Comparison of ENCODE assay signal across 10 cellular contexts in the genomic region with DNA sequence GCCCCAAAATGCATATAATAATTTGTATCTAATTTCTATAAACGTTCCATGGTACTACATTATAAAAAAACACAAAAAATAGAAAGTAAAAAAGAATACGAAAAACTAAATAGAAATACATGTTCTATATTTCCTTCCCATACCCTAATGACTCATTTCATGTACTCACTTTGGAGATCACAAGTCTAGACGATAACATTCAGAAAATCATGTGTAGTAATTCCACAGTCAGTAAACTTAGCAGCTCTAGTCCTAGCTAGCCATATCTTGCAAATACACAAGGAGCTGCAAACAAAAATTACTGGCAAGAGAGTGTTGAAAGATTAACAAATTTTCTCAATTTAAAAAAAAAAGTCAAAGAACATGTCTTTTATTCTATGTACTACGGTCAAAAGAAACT. TPM values are rescaled to one million over a fixed set of nuclear protein-coding genes. Genes with fewer than 3 reads are reported as not detected.
DNase-seq lines count a peak whose midpoint lies in the region; ATAC-seq and TF ChIP-seq lines count a peak whose summit lies in the region.
"Had no signal": no experiment of that assay in that cellular context is flagged by ENCODE, and none has a peak within 500 bp of the region (broad histone marks: within the 10 kb centered on the region; RNA-seq: fewer than 3 reads in every experiment).

No MANE protein-coding gene starts in this region.

- no peak overlapping the region for H2AFZ ChIP-seq in KMS-11 (ENCODE audit: low read depth)

- H3K4me3 ChIP-seq in KMS-11 (IDR thresholded peaks at IDR 0.05; ENCODE audit: insufficient read depth, low read depth, low read length) (no peak overlapping the region), choroid plexus epithelial cell (ENCODE audit: low read depth, low read length) (no peak overlapping the region), ascending aorta (peak overlapping the region in 1 of 2 donors; percentile 79)
- no peak overlapping the region for H3K4me3 ChIP-seq in naive thymus-derived CD4-positive, alpha-beta T cell (ENCODE audit: low read length)

- TF ChIP-seq CTCF in Calu3 (IDR thresholded peaks at IDR 0.05; ENCODE audit: unreplicated experiment), result no peak
- TF ChIP-seq CTCF in KMS-11 (conservative IDR thresholded peaks at IDR 0.05; ENCODE audit: low read depth, low read length), result no peak
- no peak for TF ChIP-seq CTCF in choroid plexus epithelial cell (conservative IDR thresholded peaks at IDR 0.05; ENCODE audit: low read depth, low read length)
- TF ChIP-seq CTCF in ascending aorta (IDR thresholded peaks at IDR 0.05), result no peak

- no peaks in the 10 kb centered on the region for H3K9me3 ChIP-seq in naive thymus-derived CD4-positive, alpha-beta T cell (ENCODE audit: control insufficient read depth in 2 of 3, low read length in 3 of 3)
- H3K9me3 ChIP-seq in ascending aorta, result no peaks in the 10 kb centered on the region

- no peak overlapping the region for H3K27ac Mint-ChIP-seq in Calu3 (ENCODE audit: unreplicated experiment)
- peak overlapping the region in 3 of 9 donors; percentile 12 to 24 (median 20) for H3K27ac Mint-ChIP-seq in naive thymus-derived CD4-positive, alpha-beta T cell

- H3K27me3 Mint-ChIP-seq in Calu3 (ENCODE audit: unreplicated experiment), result no peaks in the 10 kb centered on the region
- peaks cover 0 to 4% (median 0%) of the 10 kb centered on the region in 5 donors for H3K27me3 Mint-ChIP-seq in naive thymus-derived CD4-positive, alpha-beta T cell

- H3K4me3 Mint-ChIP-seq in Calu3 (ENCODE audit: low read depth, unreplicated experiment), result peak overlapping the region; percentile 74
- H3K4me3 Mint-ChIP-seq in naive thymus-derived CD4-positive, alpha-beta T cell, result peak overlapping the region in 8 of 10 donors; percentile 31 to 95 (median 46)

- peak overlapping the region; percentile 66 for H3K4me2 ChIP-seq in KMS-11

- H3K9ac ChIP-seq in KMS-11, result no peak overlapping the region

- intact Hi-C loops in Calu3 (cut with micrococcal nuclease; ENCODE audit: unreplicated experiment), result loop anchor here (10.0 kb wide), 2 partner anchors 71 to 131 kb away; a partner anchor contains a TSS
- intact Hi-C loops in naive thymus-derived CD4-positive, alpha-beta T cell (cut with micrococcal nuclease), result loop anchor here (5.0 to 10.0 kb wide), 7 partner anchors 72 to 462 kb away; a partner anchor contains a TSS
- intact Hi-C loops in ascending aorta (cut with DNase I), result loop anchor here (5.0 to 10.0 kb wide), 7 partner anchors 63 to 469 kb away; a partner anchor contains a TSS

- peaks cover 13% of the 10 kb centered on the region for H3K79me2 ChIP-seq in KMS-11 (ENCODE audit: insufficient read depth, low read depth)

- no peaks in the 10 kb centered on the region for H3K27me3 ChIP-seq in KMS-11 (ENCODE audit: insufficient read depth, low read depth)
- no peaks in the 10 kb centered on the region for H3K27me3 ChIP-seq in naive thymus-derived CD4-positive, alpha-beta T cell (ENCODE audit: control insufficient read depth in 2 of 2, insufficient read depth in 2 of 2, low read length in 2 of 2)
- no peaks in the 10 kb centered on the region for H3K27me3 ChIP-seq in ascending aorta

- peaks cover 25% of the 10 kb centered on the region for H3K4me1 ChIP-seq in KMS-11 (ENCODE audit: low read depth, poor library complexity, severe bottlenecking)
- H3K4me1 ChIP-seq in naive thymus-derived CD4-positive, alpha-beta T cell (ENCODE audit: control insufficient read depth in 2 of 2, insufficient read depth in 2 of 2, low read length in 2 of 2), result peaks cover 4 to 11% of the 10 kb centered on the region in 2 donors
- H3K4me1 ChIP-seq in ascending aorta, result peaks cover 0 to 2% of the 10 kb centered on the region in 2 donors

- H3K36me3 Mint-ChIP-seq in Calu3 (ENCODE audit: insufficient read depth, unreplicated experiment), result peaks cover 60% of the 10 kb centered on the region
- H3K36me3 Mint-ChIP-seq in naive thymus-derived CD4-positive, alpha-beta T cell, result peaks cover 0 to 23% (median 12%) of the 10 kb centered on the region in 5 donors

- CTCF ChIA-PET in Calu3 (lab: Charles Lee), result interaction anchor here (0.6 to 2.2 kb wide), 5 partner anchors 9 to 164 kb away, joined by 3 to 12 read pairs (median 4); a partner anchor contains a TSS
- CTCF ChIA-PET in naive thymus-derived CD4-positive, alpha-beta T cell (lab: Charles Lee), result interaction anchor here (0.6 to 1.2 kb wide), 3 partner anchors 25 to 136 kb away, joined by 3 read pairs; no protein-coding TSS in a partner anchor

- no TSS peak for BruUV-seq in Calu3 (replicated peaks; lab: Mats Ljungman, UMichigan)

- no peak for DNase-seq in Calu3
- peak; percentile 18 for DNase-seq in choroid plexus epithelial cell (ENCODE audit: low read depth)
- DNase-seq in naive thymus-derived CD4-positive, alpha-beta T cell, result no peak
- no peak for DNase-seq in ascending aorta (ENCODE audit: low spot score in 2 of 2)
- no peak for DNase-seq in NCI-H510A (lab: John Stamatoyannopoulos, UW)
- no peak for DNase-seq in activated effector memory CD4-positive, alpha-beta T cell treated with Interleukin-2 at 50 U/mL for 16 hours
- DNase-seq in HK-2 (ENCODE audit: unreplicated experiment), result no peak
- DNase-seq: stimulated activated CD8-positive, alpha-beta memory T cell treated with anti-CD3 and anti-CD28 coated beads, Interleukin-4, amount 100 ng/mL, for 48 hours had no signal

- H3K4me1 Mint-ChIP-seq in Calu3 (ENCODE audit: low read depth, unreplicated experiment), result peaks cover 12% of the 10 kb centered on the region
- peaks cover 15 to 59% (median 50%) of the 10 kb centered on the region in 7 donors for H3K4me1 Mint-ChIP-seq in naive thymus-derived CD4-positive, alpha-beta T cell

- POLR2A ChIA-PET in naive thymus-derived CD4-positive, alpha-beta T cell (lab: Charles Lee), result interaction anchor here (2.0 to 2.8 kb wide), 2 partner anchors 70 to 135 kb away, joined by 7 to 14 read pairs; a partner anchor contains a TSS

- peaks cover 5% of the 10 kb centered on the region; the same call in 1 of the 2 replicates for H3K36me3 ChIP-seq in KMS-11 (ENCODE audit: insufficient read depth)
- H3K36me3 ChIP-seq in naive thymus-derived CD4-positive, alpha-beta T cell (ENCODE audit: control insufficient read depth in 2 of 3, insufficient read depth in 3 of 3, low read length in 3 of 3), result peaks cover 0 to 12% (median 0%) of the 10 kb centered on the region in 3 experiments
- peaks cover 7 to 30% of the 10 kb centered on the region in 2 donors for H3K36me3 ChIP-seq in ascending aorta

- no peaks in the 10 kb centered on the region for H4K20me1 ChIP-seq in KMS-11 (ENCODE audit: insufficient read depth)

- no peaks in the 10 kb centered on the region for H3K9me3 Mint-ChIP-seq in Calu3 (ENCODE audit: low read depth, unreplicated experiment)
- H3K9me3 Mint-ChIP-seq in naive thymus-derived CD4-positive, alpha-beta T cell, result peaks cover 0 to 2% (median 0%) of the 10 kb centered on the region in 11 donors

- no peak overlapping the region for H3K27ac ChIP-seq in KMS-11
- peak overlapping the region; percentile 43 for H3K27ac ChIP-seq in naive thymus-derived CD4-positive, alpha-beta T cell (ENCODE audit: low read depth, low read length)
- H3K27ac ChIP-seq in ascending aorta, result no peak overlapping the region

- ATAC-seq in naive thymus-derived CD4-positive, alpha-beta T cell, result no peak

RNA-seq across cellular contexts. Expression of a gene that starts 1.4 kb away (rescaled TPM):
- total RNA-seq in Calu3 (2022) (64.7 and 71.6 TPM in 2 replicates), ascending aorta (14.7 TPM)
- 10 to 100 TPM in 4 of 5 experiments, 1 to 10 TPM in 1; 8.7 to 32.1 (median 23.6) TPM for total RNA-seq in naive thymus-derived CD4-positive, alpha-beta T cell
- polyA plus RNA-seq in naive thymus-derived CD4-positive, alpha-beta T cell, result 10 to 100 TPM; 18.3 to 29.2 TPM

RNA-seq across cellular contexts. Expression of a gene that starts 25.1 kb away (rescaled TPM):
- total RNA-seq in Calu3 (2022) (not detected in 2 replicates), ascending aorta (not detected)
- 1 to 10 TPM in 1 of 5 experiments, under 1 TPM in 4; 0.35 to 1.4 (median 0.45) TPM for total RNA-seq in naive thymus-derived CD4-positive, alpha-beta T cell
- not detected for polyA plus RNA-seq in naive thymus-derived CD4-positive, alpha-beta T cell
- total RNA-seq: M059J had no signal
